In the genomic region with DNA sequence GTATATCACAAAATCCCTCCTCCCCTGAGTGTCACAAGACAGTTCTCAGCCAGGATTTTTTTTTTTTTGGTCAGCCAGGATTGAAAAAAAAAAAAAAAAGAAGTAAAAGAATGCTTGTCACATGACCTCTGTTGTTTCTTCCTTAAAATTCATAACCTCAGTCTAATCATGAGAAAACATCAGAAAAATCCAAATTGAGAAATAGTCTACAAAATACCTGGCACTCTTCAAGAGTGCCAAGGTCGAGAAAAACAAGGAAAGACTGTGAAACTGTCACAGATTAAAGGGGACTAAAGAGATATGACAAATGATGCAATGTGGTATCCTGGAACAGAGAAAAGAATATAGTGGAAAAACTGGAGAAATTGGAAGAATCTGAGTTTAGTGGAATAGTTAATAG, we compare ENCODE assay signal across 1 cellular context.
A peak's percentile ranks its signal among the peaks of the same experiment; 100 is the strongest.
TF ChIP-seq lines count a peak whose summit lies in the region.

No MANE protein-coding gene starts in this region.

TF ChIP-seq in HepG2, 621 proteins besides CTCF, POLR2A, EP300 and RAD21 (continued from another document):
- TF ChIP-seq, protein P1, sequence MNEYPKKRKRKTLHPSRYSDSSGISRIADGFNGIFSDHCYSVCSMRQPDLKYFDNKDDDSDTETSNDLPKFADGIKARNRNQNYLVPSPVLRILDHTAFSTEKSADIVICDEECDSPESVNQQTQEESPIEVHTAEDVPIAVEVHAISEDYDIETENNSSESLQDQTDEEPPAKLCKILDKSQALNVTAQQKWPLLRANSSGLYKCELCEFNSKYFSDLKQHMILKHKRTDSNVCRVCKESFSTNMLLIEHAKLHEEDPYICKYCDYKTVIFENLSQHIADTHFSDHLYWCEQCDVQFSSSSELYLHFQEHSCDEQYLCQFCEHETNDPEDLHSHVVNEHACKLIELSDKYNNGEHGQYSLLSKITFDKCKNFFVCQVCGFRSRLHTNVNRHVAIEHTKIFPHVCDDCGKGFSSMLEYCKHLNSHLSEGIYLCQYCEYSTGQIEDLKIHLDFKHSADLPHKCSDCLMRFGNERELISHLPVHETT (CRISPR knock-in tag; conservative IDR thresholded peaks at IDR 0.05), result no peak
- TF ChIP-seq ZFP90 (CRISPR knock-in tag; IDR thresholded peaks at IDR 0.05; ENCODE audit: borderline replicate concordance) (no peak), ELF4 (CRISPR knock-in tag; IDR thresholded peaks at IDR 0.05; ENCODE audit: borderline replicate concordance) (no peak), GATAD1 (CRISPR knock-in tag; IDR thresholded peaks at IDR 0.05) (no peak), PRMT3 (CRISPR knock-in tag; IDR thresholded peaks at IDR 0.05; ENCODE audit: borderline replicate concordance, low read depth) (no peak), KLF9 (CRISPR knock-in tag; IDR thresholded peaks at IDR 0.05; ENCODE audit: low read depth) (no peak), SNRNP70 (IDR thresholded peaks at IDR 0.05; ENCODE audit: low read depth, low read length) (no peak), JDP2 (CRISPR knock-in tag; IDR thresholded peaks at IDR 0.05; ENCODE audit: borderline replicate concordance) (no peak), ZNF256 (CRISPR knock-in tag; conservative IDR thresholded peaks at IDR 0.05) (no peak), CBX2 (IDR thresholded peaks at IDR 0.05; ENCODE audit: low read depth, low read length) (no peak), CBX2 (CRISPR knock-in tag; IDR thresholded peaks at IDR 0.05; ENCODE audit: low read depth) (no peak), ZNF33B (CRISPR knock-in tag; IDR thresholded peaks at IDR 0.05) (no peak), ZNF543 (CRISPR knock-in tag; IDR thresholded peaks at IDR 0.05) (no peak), MZF1 (CRISPR knock-in tag; IDR thresholded peaks at IDR 0.05; ENCODE audit: borderline replicate concordance) (no peak), ZNF563 (CRISPR knock-in tag; IDR thresholded peaks at IDR 0.05) (no peak), BHLHE40 (IDR thresholded peaks at IDR 0.05; ENCODE audit: low read length) (no peak), ZBTB7B (CRISPR knock-in tag; IDR thresholded peaks at IDR 0.05) (no peak), ZNF790 (CRISPR knock-in tag; IDR thresholded peaks at IDR 0.05; ENCODE audit: borderline replicate concordance) (no peak), GATAD2A (CRISPR knock-in tag; IDR thresholded peaks at IDR 0.05) (peak; percentile 67; the same call in 1 of the 2 replicates), ZNF3 (CRISPR knock-in tag; IDR thresholded peaks at IDR 0.05) (no peak), TAF1 (CRISPR knock-in tag; IDR thresholded peaks at IDR 0.05) (no peak), PHB2 (IDR thresholded peaks at IDR 0.05; ENCODE audit: partially characterized antibody) (no peak), ZNF263 (CRISPR knock-in tag; IDR thresholded peaks at IDR 0.05) (no peak), MAFF (IDR thresholded peaks at IDR 0.05; ENCODE audit: low read depth, low read length) (no peak), ZNF589 (CRISPR knock-in tag; conservative IDR thresholded peaks at IDR 0.05) (no peak), ZNF652 (CRISPR knock-in tag; IDR thresholded peaks at IDR 0.05; ENCODE audit: borderline replicate concordance, low read depth) (no peak), HNRNPH1 (optimal IDR thresholded peaks at IDR 0.05; ENCODE audit: low read depth, low read length) (no peak)
- TF ChIP-seq, protein P2, sequence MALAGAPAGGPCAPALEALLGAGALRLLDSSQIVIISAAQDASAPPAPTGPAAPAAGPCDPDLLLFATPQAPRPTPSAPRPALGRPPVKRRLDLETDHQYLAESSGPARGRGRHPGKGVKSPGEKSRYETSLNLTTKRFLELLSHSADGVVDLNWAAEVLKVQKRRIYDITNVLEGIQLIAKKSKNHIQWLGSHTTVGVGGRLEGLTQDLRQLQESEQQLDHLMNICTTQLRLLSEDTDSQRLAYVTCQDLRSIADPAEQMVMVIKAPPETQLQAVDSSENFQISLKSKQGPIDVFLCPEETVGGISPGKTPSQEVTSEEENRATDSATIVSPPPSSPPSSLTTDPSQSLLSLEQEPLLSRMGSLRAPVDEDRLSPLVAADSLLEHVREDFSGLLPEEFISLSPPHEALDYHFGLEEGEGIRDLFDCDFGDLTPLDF (CRISPR knock-in tag; IDR thresholded peaks at IDR 0.05), result no peak
- TF ChIP-seq, protein P3, sequence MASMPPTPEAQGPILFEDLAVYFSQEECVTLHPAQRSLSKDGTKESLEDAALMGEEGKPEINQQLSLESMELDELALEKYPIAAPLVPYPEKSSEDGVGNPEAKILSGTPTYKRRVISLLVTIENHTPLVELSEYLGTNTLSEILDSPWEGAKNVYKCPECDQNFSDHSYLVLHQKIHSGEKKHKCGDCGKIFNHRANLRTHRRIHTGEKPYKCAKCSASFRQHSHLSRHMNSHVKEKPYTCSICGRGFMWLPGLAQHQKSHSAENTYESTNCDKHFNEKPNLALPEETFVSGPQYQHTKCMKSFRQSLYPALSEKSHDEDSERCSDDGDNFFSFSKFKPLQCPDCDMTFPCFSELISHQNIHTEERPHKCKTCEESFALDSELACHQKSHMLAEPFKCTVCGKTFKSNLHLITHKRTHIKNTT (CRISPR knock-in tag; IDR thresholded peaks at IDR 0.05), result no peak
- TF ChIP-seq, protein P4, sequence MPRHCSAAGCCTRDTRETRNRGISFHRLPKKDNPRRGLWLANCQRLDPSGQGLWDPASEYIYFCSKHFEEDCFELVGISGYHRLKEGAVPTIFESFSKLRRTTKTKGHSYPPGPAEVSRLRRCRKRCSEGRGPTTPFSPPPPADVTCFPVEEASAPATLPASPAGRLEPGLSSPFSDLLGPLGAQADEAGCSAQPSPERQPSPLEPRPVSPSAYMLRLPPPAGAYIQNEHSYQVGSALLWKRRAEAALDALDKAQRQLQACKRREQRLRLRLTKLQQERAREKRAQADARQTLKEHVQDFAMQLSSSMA (CRISPR knock-in tag; IDR thresholded peaks at IDR 0.05), result no peak
- TF ChIP-seq, protein P5, sequence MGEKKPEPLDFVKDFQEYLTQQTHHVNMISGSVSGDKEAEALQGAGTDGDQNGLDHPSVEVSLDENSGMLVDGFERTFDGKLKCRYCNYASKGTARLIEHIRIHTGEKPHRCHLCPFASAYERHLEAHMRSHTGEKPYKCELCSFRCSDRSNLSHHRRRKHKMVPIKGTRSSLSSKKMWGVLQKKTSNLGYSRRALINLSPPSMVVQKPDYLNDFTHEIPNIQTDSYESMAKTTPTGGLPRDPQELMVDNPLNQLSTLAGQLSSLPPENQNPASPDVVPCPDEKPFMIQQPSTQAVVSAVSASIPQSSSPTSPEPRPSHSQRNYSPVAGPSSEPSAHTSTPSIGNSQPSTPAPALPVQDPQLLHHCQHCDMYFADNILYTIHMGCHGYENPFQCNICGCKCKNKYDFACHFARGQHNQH (CRISPR knock-in tag; IDR thresholded peaks at IDR 0.05), result no peak
- TF ChIP-seq, protein P6, sequence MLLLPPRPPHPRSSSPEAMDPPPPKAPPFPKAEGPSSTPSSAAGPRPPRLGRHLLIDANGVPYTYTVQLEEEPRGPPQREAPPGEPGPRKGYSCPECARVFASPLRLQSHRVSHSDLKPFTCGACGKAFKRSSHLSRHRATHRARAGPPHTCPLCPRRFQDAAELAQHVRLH (CRISPR knock-in tag; IDR thresholded peaks at IDR 0.05; ENCODE audit: borderline replicate concordance, low read depth), result no peak
- TF ChIP-seq, protein P7, sequence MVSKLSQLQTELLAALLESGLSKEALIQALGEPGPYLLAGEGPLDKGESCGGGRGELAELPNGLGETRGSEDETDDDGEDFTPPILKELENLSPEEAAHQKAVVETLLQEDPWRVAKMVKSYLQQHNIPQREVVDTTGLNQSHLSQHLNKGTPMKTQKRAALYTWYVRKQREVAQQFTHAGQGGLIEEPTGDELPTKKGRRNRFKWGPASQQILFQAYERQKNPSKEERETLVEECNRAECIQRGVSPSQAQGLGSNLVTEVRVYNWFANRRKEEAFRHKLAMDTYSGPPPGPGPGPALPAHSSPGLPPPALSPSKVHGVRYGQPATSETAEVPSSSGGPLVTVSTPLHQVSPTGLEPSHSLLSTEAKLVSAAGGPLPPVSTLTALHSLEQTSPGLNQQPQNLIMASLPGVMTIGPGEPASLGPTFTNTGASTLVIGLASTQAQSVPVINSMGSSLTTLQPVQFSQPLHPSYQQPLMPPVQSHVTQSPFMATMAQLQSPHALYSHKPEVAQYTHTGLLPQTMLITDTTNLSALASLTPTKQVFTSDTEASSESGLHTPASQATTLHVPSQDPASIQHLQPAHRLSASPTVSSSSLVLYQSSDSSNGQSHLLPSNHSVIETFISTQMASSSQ (IDR thresholded peaks at IDR 0.05; ENCODE audit: low read depth), result no peak
- TF ChIP-seq, protein P7 (CRISPR knock-in tag; IDR thresholded peaks at IDR 0.05; ENCODE audit: borderline replicate concordance), result no peak
- TF ChIP-seq, protein P8, sequence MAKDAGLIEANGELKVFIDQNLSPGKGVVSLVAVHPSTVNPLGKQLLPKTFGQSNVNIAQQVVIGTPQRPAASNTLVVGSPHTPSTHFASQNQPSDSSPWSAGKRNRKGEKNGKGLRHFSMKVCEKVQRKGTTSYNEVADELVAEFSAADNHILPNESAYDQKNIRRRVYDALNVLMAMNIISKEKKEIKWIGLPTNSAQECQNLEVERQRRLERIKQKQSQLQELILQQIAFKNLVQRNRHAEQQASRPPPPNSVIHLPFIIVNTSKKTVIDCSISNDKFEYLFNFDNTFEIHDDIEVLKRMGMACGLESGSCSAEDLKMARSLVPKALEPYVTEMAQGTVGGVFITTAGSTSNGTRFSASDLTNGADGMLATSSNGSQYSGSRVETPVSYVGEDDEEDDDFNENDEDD (CRISPR knock-in tag; IDR thresholded peaks at IDR 0.05; ENCODE audit: borderline replicate concordance), result no peak
- TF ChIP-seq, protein P9, sequence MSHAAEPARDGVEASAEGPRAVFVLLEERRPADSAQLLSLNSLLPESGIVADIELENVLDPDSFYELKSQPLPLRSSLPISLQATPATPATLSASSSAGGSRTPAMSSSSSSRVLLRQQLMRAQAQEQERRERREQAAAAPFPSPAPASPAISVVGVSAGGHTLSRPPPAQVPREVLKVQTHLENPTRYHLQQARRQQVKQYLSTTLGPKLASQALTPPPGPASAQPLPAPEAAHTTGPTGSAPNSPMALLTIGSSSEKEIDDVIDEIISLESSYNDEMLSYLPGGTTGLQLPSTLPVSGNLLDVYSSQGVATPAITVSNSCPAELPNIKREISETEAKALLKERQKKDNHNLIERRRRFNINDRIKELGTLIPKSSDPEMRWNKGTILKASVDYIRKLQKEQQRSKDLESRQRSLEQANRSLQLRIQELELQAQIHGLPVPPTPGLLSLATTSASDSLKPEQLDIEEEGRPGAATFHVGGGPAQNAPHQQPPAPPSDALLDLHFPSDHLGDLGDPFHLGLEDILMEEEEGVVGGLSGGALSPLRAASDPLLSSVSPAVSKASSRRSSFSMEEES (CRISPR knock-in tag; IDR thresholded peaks at IDR 0.05), result peak; percentile 45; the same call in 1 of the 2 replicates
